In the genomic region with DNA sequence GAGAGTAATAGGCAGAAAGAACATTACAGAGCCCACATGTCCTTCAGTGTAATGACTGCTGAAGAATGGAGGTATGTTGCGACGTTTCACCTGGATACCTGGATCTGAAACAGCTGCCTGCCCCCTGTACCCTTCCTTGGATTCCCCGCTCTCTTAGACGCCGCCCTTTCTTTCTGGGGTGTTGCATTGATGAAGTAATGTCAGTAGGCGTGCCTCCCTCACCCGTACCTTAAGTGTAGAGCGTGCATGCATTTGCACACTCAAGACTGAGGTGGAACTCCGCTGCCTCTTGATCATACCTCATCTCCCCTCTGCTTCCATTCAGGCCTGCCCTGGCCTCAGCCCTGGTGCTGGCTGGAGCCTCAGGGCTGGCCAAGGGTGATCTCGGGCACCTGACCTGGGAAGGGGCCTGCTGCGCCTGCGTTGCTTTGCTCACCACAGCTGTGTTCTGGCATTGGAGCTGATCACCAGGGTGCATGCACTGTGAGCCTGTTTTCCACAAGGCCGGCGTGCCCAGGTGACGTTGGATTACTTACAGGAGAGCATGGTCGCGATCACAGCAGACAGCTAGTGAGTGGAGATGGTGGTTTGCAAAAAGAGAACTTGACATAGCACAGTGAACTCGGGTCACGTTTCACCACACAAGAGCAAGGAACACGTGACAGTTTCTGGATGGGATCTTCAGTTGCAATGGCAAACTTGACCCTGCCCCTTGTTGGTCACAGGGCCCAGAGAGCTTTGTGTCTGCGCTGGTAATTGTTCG, we compare ENCODE assay signal across 10 cellular contexts.
DNase-seq lines count a peak whose midpoint lies in the region; ATAC-seq, FAIRE-seq and TF ChIP-seq lines count a peak whose summit lies in the region.
"Had no signal": no experiment of that assay in that cellular context is flagged by ENCODE, and none has a peak within 500 bp of the region (broad histone marks: within the 10 kb centered on the region; RNA-seq: fewer than 3 reads in every experiment).

No MANE protein-coding gene starts in this region.

- intact Hi-C loops in left ventricle myocardium inferior (cut with micrococcal nuclease) = loop anchor here (10.0 kb wide), 1 partner anchor 149 kb away; no protein-coding TSS in a partner anchor
- intact Hi-C loops in HepG2 (cut with micrococcal nuclease; ENCODE audit: unreplicated experiment) = loop anchor here (10.0 kb wide), 1 partner anchor 269 kb away; no protein-coding TSS in a partner anchor

- H2AFZ ChIP-seq in HepG2 (ENCODE audit: low read length) = no peak overlapping the region

- H4K20me1 ChIP-seq in HepG2 (ENCODE audit: insufficient read depth, low read length) = peaks cover 26% of the 10 kb centered on the region; the same call in 1 of the 2 replicates

- no peak for TF ChIP-seq EP300 in HepG2 (IDR thresholded peaks at IDR 0.05; ENCODE audit: low read depth in 2 of 2, low read length in 2 of 2)
- no peak for TF ChIP-seq EP300 in HepG2 (CRISPR knock-in tag; IDR thresholded peaks at IDR 0.05; ENCODE audit: borderline replicate concordance)

- no peak for TF ChIP-seq POLR2A in HepG2 (IDR thresholded peaks at IDR 0.05; ENCODE audit: insufficient read depth in 1 of 2, low read depth in 2 of 2, low read length in 2 of 2)

- H3K9ac ChIP-seq in HepG2 (ENCODE audit: insufficient read depth, low read depth, low read length) = no peak overlapping the region

- DNase-seq in left ventricle myocardium inferior (no peak), right atrium auricular region (ENCODE audit: low spot score) (no peak), NOMO-1 (lab: John Stamatoyannopoulos, UW; ENCODE audit: unreplicated experiment in 2 of 2) (peak; percentile 62 to 87), HepG2 (ENCODE audit: low spot score) (no peak), DMS 273 (lab: John Stamatoyannopoulos, UW; ENCODE audit: unreplicated experiment) (no peak), T-helper 9 cell (no peak), AG08396 (ENCODE audit: low spot score) (no peak)
- DNase-seq: MG63 had no signal

- in situ Hi-C loops in HepG2 (cut with HindIII; ENCODE audit: extremely low pct_ligation_motif_present, low pct_unique_long_range_greater_than_20kb) = loop anchor here (25.0 kb wide), 1 partner anchor 277 kb away; no protein-coding TSS in a partner anchor

- H3K4me1 ChIP-seq in left ventricle myocardium inferior (peaks cover 100% of the 10 kb centered on the region), right atrium auricular region (peaks cover 0 to 87% of the 10 kb centered on the region in 2 donors), HepG2 (ENCODE audit: insufficient read depth, low read length) (no peaks in the 10 kb centered on the region)

- no peak for ATAC-seq in HepG2
- ATAC-seq in HG02571 (IDR thresholded peaks at IDR 0.05; ENCODE audit: unreplicated experiment) = no peak

- POLR2A ChIA-PET in HepG2 (lab: Yijun Ruan, JAX) = no interaction called here

- no peak overlapping the region for H3K4me2 ChIP-seq in HepG2 (ENCODE audit: low read depth, low read length)

- H3K9me3 ChIP-seq in left ventricle myocardium inferior (replicated peaks) = no peaks in the 10 kb centered on the region
- no peaks in the 10 kb centered on the region for H3K9me3 ChIP-seq in right atrium auricular region
- no peaks in the 10 kb centered on the region for H3K9me3 ChIP-seq in HepG2 (ENCODE audit: low read length)
- H3K9me3 ChIP-seq: ascending aorta, MG63 had no signal

- CTCF ChIA-PET in HepG2 (lab: Yijun Ruan, JAX; ENCODE audit: low intra/inter-chr PET ratio, low total read pairs) = no interaction called here

- no peak for TF ChIP-seq CTCF in left ventricle myocardium inferior (IDR thresholded peaks at IDR 0.05; ENCODE audit: borderline replicate concordance)
- TF ChIP-seq CTCF in right atrium auricular region (IDR thresholded peaks at IDR 0.05) = no peak
- TF ChIP-seq CTCF in HepG2 (CRISPR knock-in tag; IDR thresholded peaks at IDR 0.05) = no peak

- H3K36me3 ChIP-seq in left ventricle myocardium inferior (no peaks in the 10 kb centered on the region), right atrium auricular region (no peaks in the 10 kb centered on the region), HepG2 (replicated peaks in 1 of 2; ENCODE audit: control insufficient read depth in 1 of 2, insufficient read depth in 2 of 2, low read length in 2 of 2) (peaks cover 2 to 18% of the 10 kb centered on the region in 2 experiments; a peak in 4 of 5 replicates)
- H3K36me3 ChIP-seq: ascending aorta had no signal

- FAIRE-seq in HepG2 (lab: Jason Lieb, UNC) = no peak

- H3K27ac ChIP-seq in left ventricle myocardium inferior (replicated peaks) (peak overlapping the region; percentile 9), right atrium auricular region (peak overlapping the region in 1 of 2 donors; percentile 15), HepG2 (ENCODE audit: extremely low read length, insufficient read depth, low read length) (no peak overlapping the region)

- H3K79me2 ChIP-seq in HepG2 (ENCODE audit: insufficient read depth, low read length) = peaks cover 57% of the 10 kb centered on the region

- 92% methylated on average over 20 of the region's 22 CpGs for WGBS in HepG2 (ENCODE audit: low lambda C conversion rate)

- H3K27me3 ChIP-seq in left ventricle myocardium inferior (ENCODE audit: low read depth) (no peaks in the 10 kb centered on the region), right atrium auricular region (no peaks in the 10 kb centered on the region), HepG2 (ENCODE audit: control insufficient read depth in 1 of 2, insufficient read depth in 2 of 2, low read length in 2 of 2) (no peaks in the 10 kb centered on the region)
- H3K27me3 ChIP-seq: ascending aorta, MG63 had no signal

- BruUV-seq in HepG2 (replicated peaks; lab: Mats Ljungman, UMichigan) = no TSS peak

- TF ChIP-seq RAD21 in HepG2 (CRISPR knock-in tag; IDR thresholded peaks at IDR 0.05) = no peak

- H3K4me3 ChIP-seq in left ventricle myocardium inferior = no peak overlapping the region
- H3K4me3 ChIP-seq in right atrium auricular region = no peak overlapping the region
- H3K4me3 ChIP-seq in HepG2 (replicated peaks in 1 of 3; ENCODE audit: insufficient read depth in 1 of 3, low read depth in 2 of 3, low read length in 3 of 3) = no peak overlapping the region
- H3K4me3 ChIP-seq: ascending aorta, MG63 had no signal

TF ChIP-seq in HepG2, 621 proteins besides CTCF, POLR2A, EP300 and RAD21:
- TF ChIP-seq RBM22 (optimal IDR thresholded peaks at IDR 0.05; ENCODE audit: low read length) (peak; percentile 11), ZNF570 (CRISPR knock-in tag; IDR thresholded peaks at IDR 0.05; ENCODE audit: borderline replicate concordance) (no peak)

Comparison
In these comparisons a context has a peak if more than half of its experiments do, and no peak if none do; other contexts are left out.
1. DNase-seq: peak in NOMO-1 (2 of 2); none in left ventricle myocardium inferior (single experiment), right atrium auricular region (single experiment), HepG2 (single experiment), DMS 273 (single experiment), T-helper 9 cell (single experiment) and AG08396 (single experiment).